8 cellular contexts compared by ENCODE assay signal in the genomic region with DNA sequence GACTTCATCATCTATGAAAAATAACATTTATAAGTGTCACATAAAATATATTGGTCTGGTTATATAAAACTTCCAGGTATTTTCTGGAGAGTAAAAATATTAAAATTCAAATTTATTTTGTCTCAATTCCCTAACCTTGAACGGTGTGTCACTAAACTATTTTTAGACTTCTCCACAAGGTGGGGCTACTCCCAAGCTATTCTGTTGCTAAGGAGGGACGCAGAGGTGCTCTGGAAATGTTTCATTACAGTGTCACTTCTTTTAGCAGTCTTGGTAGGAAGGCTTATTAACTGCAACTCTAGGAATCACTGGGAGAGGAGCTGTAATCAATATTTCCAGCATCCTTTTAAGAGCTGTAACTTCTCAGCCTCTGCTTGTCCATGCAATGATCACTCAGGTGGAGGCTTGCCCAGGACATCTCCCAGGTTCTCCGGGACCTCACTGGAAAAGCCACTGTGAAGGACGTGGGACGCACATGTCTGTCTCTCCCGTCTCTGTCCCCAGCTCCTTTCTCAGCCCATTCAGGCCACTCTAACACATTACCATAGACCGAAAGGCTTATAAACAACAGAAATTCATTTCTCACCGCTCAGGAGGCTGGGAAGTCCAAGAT. TPM values are rescaled to one million over a fixed set of nuclear protein-coding genes. Genes with fewer than 3 reads are reported as not detected.
DNase-seq lines count a peak whose midpoint lies in the region; ATAC-seq, FAIRE-seq and TF ChIP-seq lines count a peak whose summit lies in the region.

No MANE protein-coding gene starts in this region.

- H3K36me3 ChIP-seq in right atrium auricular region, result no peaks in the 10 kb centered on the region
- H3K36me3 ChIP-seq in pancreas, result no peaks in the 10 kb centered on the region

- H3K27me3 ChIP-seq in right atrium auricular region, result no peaks in the 10 kb centered on the region
- peaks cover 0 to 5% (median 0%) of the 10 kb centered on the region in 45 donors for H3K27me3 ChIP-seq in dorsolateral prefrontal cortex
- H3K27me3 ChIP-seq in pancreas, result no peaks in the 10 kb centered on the region

- H3K27ac ChIP-seq in right atrium auricular region (no peak overlapping the region), dorsolateral prefrontal cortex (no peak overlapping the region), pancreas (no peak overlapping the region)

- H3K4me3 ChIP-seq in right atrium auricular region (no peak overlapping the region), dorsolateral prefrontal cortex (no peak overlapping the region), pancreas (no peak overlapping the region)

- DNase-seq in Right ventricle myocardium superior, result no peak
- DNase-seq in right atrium auricular region (ENCODE audit: low spot score), result no peak
- DNase-seq in NCI-H526 (lab: John Stamatoyannopoulos, UW), result peak; percentile 26 to 67
- DNase-seq in dorsolateral prefrontal cortex, result no peak
- no peak for DNase-seq in pancreas
- no peak for DNase-seq in GM12891 (ENCODE audit: insufficient read length, low spot score)

- intact Hi-C loops in Right ventricle myocardium superior (cut with DNase I) (no loop called here), dorsolateral prefrontal cortex (cut with DNase I) (no loop called here), pancreas (cut with DNase I) (no loop called here)

- FAIRE-seq in pancreas (lab: Jason Lieb, UNC) (peak; percentile 13), GM12891 (lab: Jason Lieb, UNC) (no peak)

- H3K4me1 ChIP-seq in right atrium auricular region (peaks cover 0 to 5% of the 10 kb centered on the region in 2 donors), pancreas (no peaks in the 10 kb centered on the region)

- TF ChIP-seq CTCF in right atrium auricular region (IDR thresholded peaks at IDR 0.05) (peak in 1 of 2 donors; percentile 47), dorsolateral prefrontal cortex (IDR thresholded peaks at IDR 0.05 in 54 of 56, conservative IDR thresholded peaks at IDR 0.05 in 2 of 56; ENCODE audit: low read depth in 1 of 56, partially characterized antibody in 56 of 56) (peak in 42 of 56 donors; percentile 9 to 49 (median 28)), pancreas (IDR thresholded peaks at IDR 0.05) (peak in 2 of 4 donors; percentile 15 to 29)

- H3K9me3 ChIP-seq in right atrium auricular region (no peaks in the 10 kb centered on the region), pancreas (no peaks in the 10 kb centered on the region)

- 50 to 55% methylated on average over 8 of the region's 8 CpGs for WGBS in pancreas, 2 donors

- peak; percentile 85 for ATAC-seq in Right ventricle myocardium superior (ENCODE audit: poor library complexity)
- ATAC-seq in pancreas, result peak; percentile 70 to 90 (median 90)
- ATAC-seq in HG03442 (IDR thresholded peaks at IDR 0.05; ENCODE audit: unreplicated experiment), result no peak
- ATAC-seq in GM19452 (IDR thresholded peaks at IDR 0.05; ENCODE audit: unreplicated experiment), result no peak

- TF ChIP-seq POLR2A in GM12891 (IDR thresholded peaks at IDR 0.05; ENCODE audit: low read depth, low read length), result no peak

TF ChIP-seq in GM12891, 5 proteins besides CTCF, POLR2A, EP300 and RAD21:
- TF ChIP-seq SPI1 (IDR thresholded peaks at IDR 0.05; ENCODE audit: low read depth, low read length), result no peak
- TF ChIP-seq PAX5 (IDR thresholded peaks at IDR 0.05; ENCODE audit: insufficient read depth, low read length, severe bottlenecking), result no peak
- no peak for TF ChIP-seq POU2F2 (IDR thresholded peaks at IDR 0.05; ENCODE audit: low read depth, low read length)
- no peak for TF ChIP-seq POLR2AphosphoS5 (IDR thresholded peaks at IDR 0.05; ENCODE audit: low read depth, low read length)
- no peak for TF ChIP-seq TAF1 (IDR thresholded peaks at IDR 0.05; ENCODE audit: low read depth, low read length)
TF ChIP-seq in GM12891: peak in this region for 0.

RNA-seq across cellular contexts. Expression of a gene that starts 32.5 kb away (rescaled TPM):
- 0.27 TPM for total RNA-seq in Right ventricle myocardium superior
- total RNA-seq in right atrium auricular region, result under 1 TPM in 1 of 2 donors, not detected in 1; 0.08 TPM
- 1 to 10 TPM; 1.0 to 4.6 (median 2.4) TPM for total RNA-seq in dorsolateral prefrontal cortex
- 1 to 10 TPM; 1.3 to 5.3 (median 2.3) TPM for total RNA-seq in pancreas
- polyA plus RNA-seq in pancreas, result 1 to 10 TPM in 1 of 2 donors, under 1 TPM in 1; 0.84 to 1.0 TPM
- not detected for polyA plus RNA-seq in GM12891 (2012; ENCODE audit: low read depth, missing spikeins)

Comparison
In these comparisons a context has a peak if more than half of its experiments do, and no peak if none do; other contexts are left out.
1. ATAC-seq: peak in Right ventricle myocardium superior (single experiment) and pancreas (4 of 4); none in HG03442 (single experiment) and GM19452 (single experiment).
2. DNase-seq: peak in NCI-H526 (2 of 2); none in Right ventricle myocardium superior (single experiment), right atrium auricular region (single experiment), dorsolateral prefrontal cortex (0 of 10), pancreas (0 of 6) and GM12891 (single experiment).